In the genomic region with DNA sequence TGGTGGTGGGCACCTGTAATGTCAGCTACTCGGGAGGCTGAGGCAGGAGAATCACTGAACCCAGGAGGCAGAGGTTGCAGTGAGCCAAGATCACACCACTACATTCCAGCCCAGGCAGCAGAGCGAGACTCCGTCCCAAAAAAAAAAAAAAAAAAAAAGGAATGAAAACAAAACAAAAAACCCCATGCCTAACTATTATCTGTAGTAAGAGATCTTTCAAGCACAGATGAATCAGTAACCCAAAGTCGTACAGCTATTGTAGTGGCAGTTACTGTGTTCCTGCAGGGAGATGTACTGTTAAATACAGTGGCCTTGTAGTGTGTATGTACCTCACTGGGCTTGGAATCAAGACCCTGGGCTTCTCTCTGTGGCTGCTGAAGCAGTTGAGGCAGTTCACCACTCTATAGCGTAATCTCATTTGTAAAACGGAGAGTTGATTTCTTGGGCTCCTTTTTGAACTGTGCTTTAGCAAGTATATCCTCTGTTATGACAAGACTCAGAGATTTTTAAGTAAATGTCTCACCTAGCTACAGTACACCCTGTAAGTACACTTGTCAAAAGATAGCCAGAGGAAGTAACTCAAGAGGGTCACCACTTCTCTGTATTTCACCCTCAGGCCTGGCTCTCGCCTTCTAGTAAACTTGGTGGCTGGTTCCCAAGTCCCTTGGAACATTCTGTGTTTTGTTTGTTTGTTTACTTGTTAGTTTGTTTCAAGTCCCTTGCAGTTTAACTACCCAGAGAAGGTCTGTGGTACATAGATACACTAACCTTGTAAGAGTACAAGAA, we compare ENCODE assay signal across 17 cellular contexts.
"Had no signal": no experiment of that assay in that cellular context is flagged by ENCODE, and none has a peak within 500 bp of the region (broad histone marks: within the 10 kb centered on the region; RNA-seq: fewer than 3 reads in every experiment).

No MANE protein-coding gene starts in this region.

- H3K27ac Mint-ChIP-seq: activated naive CD8-positive, alpha-beta T cell treated with anti-CD3 and anti-CD28 coated beads, Interleukin-2, amount 10 ng/mL, durations not matched to agents 7 days and 5 days; dendritic cell treated with granulocyte-macrophage colony-stimulating factor and Interleukin-4, amounts not matched to agents 40 ng/mL and 50 ng/mL, for 4 days had no signal

- H3K4me3 ChIP-seq: prostate gland, right lobe of liver, smooth muscle cell, tibial nerve had no signal

- H3K4me3 Mint-ChIP-seq: activated naive CD8-positive, alpha-beta T cell treated with anti-CD3 and anti-CD28 coated beads, Interleukin-2, amount 10 ng/mL, durations not matched to agents 7 days and 5 days; dendritic cell treated with granulocyte-macrophage colony-stimulating factor and Interleukin-4, amounts not matched to agents 40 ng/mL and 50 ng/mL, for 4 days; effector memory CD8-positive, alpha-beta T cell had no signal

- H3K9me3 Mint-ChIP-seq: activated naive CD8-positive, alpha-beta T cell treated with anti-CD3 and anti-CD28 coated beads, Interleukin-2, amount 10 ng/mL, durations not matched to agents 7 days and 5 days; dendritic cell treated with granulocyte-macrophage colony-stimulating factor and Interleukin-4, amounts not matched to agents 40 ng/mL and 50 ng/mL, for 4 days; effector memory CD8-positive, alpha-beta T cell had no signal

- H3K9me3 ChIP-seq: prostate gland, right lobe of liver, tibial nerve had no signal

- H3K4me1 ChIP-seq: prostate gland, right lobe of liver, tibial nerve had no signal

- H3K36me3 ChIP-seq: prostate gland, right lobe of liver had no signal

- DNase-seq: activated naive CD4-positive, alpha-beta T cell; activated naive CD8-positive, alpha-beta T cell treated with anti-CD3 and anti-CD28 coated beads, Interleukin-2, amount 10 ng/mL, durations not matched to agents 7 days and 5 days; activated T-cell treated with anti-CD3 and anti-CD28 coated beads for 4 hours; effector memory CD8-positive, alpha-beta T cell; mesendoderm; right lobe of liver; stimulated activated CD4-positive, alpha-beta T cell treated with anti-CD3 and anti-CD28 coated beads, Interleukin-4, amount 100 ng/mL, for 4 hours; stimulated activated CD8-positive, alpha-beta memory T cell treated with anti-CD3 and anti-CD28 coated beads, Interleukin-4, amount 100 ng/mL, for 48 hours; stimulated activated naive CD4-positive, alpha-beta T cell treated with Interleukin-2 at 50 U/mL for 16 hours; substantia nigra; T-helper 9 cell had no signal

- ATAC-seq: activated CD4-positive, CD25-positive, alpha-beta regulatory T cell treated with anti-CD3 and anti-CD28 coated beads, Interleukin-2, amount 50 U/mL, for 24 hours; effector memory CD8-positive, alpha-beta T cell; left lobe of liver; right lobe of liver had no signal

- H3K27ac ChIP-seq: prostate gland, right lobe of liver, tibial nerve had no signal

- H3K27me3 Mint-ChIP-seq: activated naive CD8-positive, alpha-beta T cell treated with anti-CD3 and anti-CD28 coated beads, Interleukin-2, amount 10 ng/mL, durations not matched to agents 7 days and 5 days; dendritic cell treated with granulocyte-macrophage colony-stimulating factor and Interleukin-4, amounts not matched to agents 40 ng/mL and 50 ng/mL, for 4 days; effector memory CD8-positive, alpha-beta T cell had no signal

- H3K27me3 ChIP-seq: right lobe of liver, tibial nerve had no signal
